ENCODE assay signal across 9 cellular contexts in the genomic region with DNA sequence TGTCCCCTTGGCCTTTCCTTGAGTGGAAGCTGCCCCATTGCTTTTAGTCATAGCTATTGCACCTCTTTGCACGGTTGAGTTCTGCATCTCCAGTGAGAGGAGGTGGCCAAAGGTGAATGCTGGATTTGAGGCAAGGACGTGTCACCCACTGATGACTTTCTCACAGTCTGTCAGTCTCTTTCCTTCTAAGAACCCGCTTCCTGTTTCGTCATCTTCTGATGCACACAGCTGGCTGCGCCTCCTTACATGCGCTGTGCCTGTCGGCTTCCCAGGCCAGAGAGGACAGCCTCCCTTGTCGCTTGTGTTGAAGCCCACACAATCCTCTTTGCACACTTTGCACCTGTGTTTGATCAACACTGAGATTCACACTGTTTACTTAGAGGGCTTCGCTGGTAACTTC. TPM values are rescaled to one million over a fixed set of nuclear protein-coding genes. Genes with fewer than 3 reads are reported as not detected.
DNase-seq lines count a peak whose midpoint lies in the region; ATAC-seq and TF ChIP-seq lines count a peak whose summit lies in the region.
"Had no signal": no experiment of that assay in that cellular context is flagged by ENCODE, and none has a peak within 500 bp of the region (broad histone marks: within the 10 kb centered on the region; RNA-seq: fewer than 3 reads in every experiment).

No MANE protein-coding gene starts in this region.

- H3F3A ChIP-seq in smooth muscle cell (ENCODE audit: low read depth): no peaks in the 10 kb centered on the region

- no peaks in the 10 kb centered on the region for H3K27me3 ChIP-seq in right cardiac atrium (ENCODE audit: control insufficient read depth, insufficient read depth)
- no peaks in the 10 kb centered on the region for H3K27me3 ChIP-seq in smooth muscle cell (ENCODE audit: low read depth)
- no peaks in the 10 kb centered on the region for H3K27me3 ChIP-seq in left ventricle myocardium inferior (ENCODE audit: low read depth)
- H3K27me3 ChIP-seq: upper lobe of left lung had no signal

- DNase-seq in left cardiac atrium: no peak
- DNase-seq in right cardiac atrium: no peak
- peak; percentile 76 for DNase-seq in activated T-cell treated with anti-CD3 and anti-CD28 coated beads, Interleukin-2, amount 50 U/mL, for 24 hours
- peak; percentile 24 for DNase-seq in naive B cell
- no peak for DNase-seq in smooth muscle cell (lab: John Stamatoyannopoulos, UW; ENCODE audit: unreplicated experiment)
- no peak for DNase-seq in left ventricle myocardium inferior
- no peak for DNase-seq in NCI-H1694 (lab: John Stamatoyannopoulos, UW)
- DNase-seq in AG20443 (ENCODE audit: low spot score): no peak

- peaks cover 16% of the 10 kb centered on the region for H3K79me2 ChIP-seq in smooth muscle cell (ENCODE audit: low read depth)

- peaks cover 51% of the 10 kb centered on the region for H3K4me1 Mint-ChIP-seq in activated T-cell treated with anti-CD3 and anti-CD28 coated beads, Interleukin-2, amount 50 U/mL, for 24 hours (ENCODE audit: low read depth)
- peaks cover 13 to 22% (median 16%) of the 10 kb centered on the region in 3 donors for H3K4me1 Mint-ChIP-seq in naive B cell

- no peak overlapping the region for H3K4me3 ChIP-seq in right cardiac atrium (ENCODE audit: low read length)
- no peak overlapping the region for H3K4me3 ChIP-seq in smooth muscle cell
- no peak overlapping the region for H3K4me3 ChIP-seq in left ventricle myocardium inferior
- H3K4me3 ChIP-seq: upper lobe of left lung had no signal

- ATAC-seq in left cardiac atrium (peak; percentile 12 to 55), right cardiac atrium (no peak), naive B cell (ENCODE audit: low read depth in 2 of 2) (peak; percentile 92 to 94)

- intact Hi-C loops in left cardiac atrium (cut with DNase I): no loop called here
- intact Hi-C loops in right cardiac atrium (cut with DNase I): no loop called here
- intact Hi-C loops in left ventricle myocardium inferior (cut with micrococcal nuclease): no loop called here

- 77% methylated on average over 9 of the region's 9 CpGs for WGBS in right cardiac atrium
- WGBS in smooth muscle cell (ENCODE audit: low lambda C conversion rate): 90% methylated on average over 9 of the region's 9 CpGs

- H3K9ac ChIP-seq in smooth muscle cell (ENCODE audit: low read depth): no peak overlapping the region

- H3K4me3 Mint-ChIP-seq in activated T-cell treated with anti-CD3 and anti-CD28 coated beads, Interleukin-2, amount 50 U/mL, for 24 hours: peak overlapping the region; percentile 66
- H3K4me3 Mint-ChIP-seq in naive B cell: no peak overlapping the region

- TF ChIP-seq CTCF in smooth muscle cell (IDR thresholded peaks at IDR 0.05; ENCODE audit: borderline replicate concordance, insufficient read depth, poor library complexity, severe bottlenecking) (no peak), left ventricle myocardium inferior (IDR thresholded peaks at IDR 0.05; ENCODE audit: borderline replicate concordance) (no peak)

- no peaks in the 10 kb centered on the region for H3K27me3 Mint-ChIP-seq in activated T-cell treated with anti-CD3 and anti-CD28 coated beads, Interleukin-2, amount 50 U/mL, for 24 hours
- no peaks in the 10 kb centered on the region for H3K27me3 Mint-ChIP-seq in naive B cell

- peak overlapping the region; percentile 97 for H3K27ac Mint-ChIP-seq in activated T-cell treated with anti-CD3 and anti-CD28 coated beads, Interleukin-2, amount 50 U/mL, for 24 hours
- peak overlapping the region; percentile 58 to 90 (median 84) for H3K27ac Mint-ChIP-seq in naive B cell

- H4K20me1 ChIP-seq in smooth muscle cell (ENCODE audit: low read depth): peaks cover 46% of the 10 kb centered on the region

- no peak overlapping the region for H2AFZ ChIP-seq in smooth muscle cell (ENCODE audit: low read depth)

- H3K36me3 ChIP-seq in smooth muscle cell (ENCODE audit: low read depth) (no peaks in the 10 kb centered on the region), left ventricle myocardium inferior (peaks cover 62% of the 10 kb centered on the region)

- no peak overlapping the region for H3K4me2 ChIP-seq in smooth muscle cell

- H3K4me1 ChIP-seq in right cardiac atrium (ENCODE audit: control insufficient read depth, insufficient read depth, low read length): no peaks in the 10 kb centered on the region
- H3K4me1 ChIP-seq in smooth muscle cell (ENCODE audit: low read depth): no peaks in the 10 kb centered on the region
- H3K4me1 ChIP-seq in left ventricle myocardium inferior: peaks cover 3% of the 10 kb centered on the region
- H3K4me1 ChIP-seq: upper lobe of left lung had no signal

- H3K9me3 ChIP-seq in right cardiac atrium (ENCODE audit: control insufficient read depth, low read length): no peaks in the 10 kb centered on the region
- H3K9me3 ChIP-seq in smooth muscle cell (replicated peaks; ENCODE audit: low read depth): no peaks in the 10 kb centered on the region
- no peaks in the 10 kb centered on the region for H3K9me3 ChIP-seq in left ventricle myocardium inferior (replicated peaks)
- H3K9me3 ChIP-seq: upper lobe of left lung had no signal

- H3K36me3 Mint-ChIP-seq in activated T-cell treated with anti-CD3 and anti-CD28 coated beads, Interleukin-2, amount 50 U/mL, for 24 hours (ENCODE audit: low read depth): peaks cover 85% of the 10 kb centered on the region
- peaks cover 8% of the 10 kb centered on the region in 2 donors for H3K36me3 Mint-ChIP-seq in naive B cell

- H3K27ac ChIP-seq in right cardiac atrium (ENCODE audit: low read length) (no peak overlapping the region), smooth muscle cell (ENCODE audit: low read depth) (no peak overlapping the region), left ventricle myocardium inferior (replicated peaks) (no peak overlapping the region)
- H3K27ac ChIP-seq: upper lobe of left lung had no signal

- H3K9me3 Mint-ChIP-seq in activated T-cell treated with anti-CD3 and anti-CD28 coated beads, Interleukin-2, amount 50 U/mL, for 24 hours: no peaks in the 10 kb centered on the region
- no peaks in the 10 kb centered on the region for H3K9me3 Mint-ChIP-seq in naive B cell

RNA-seq across cellular contexts. Expression of gene PWP2, which starts 41.8 kb away (rescaled TPM):
- total RNA-seq in left cardiac atrium (1 to 10 TPM; 1.2 to 7.0 TPM), right cardiac atrium (1 to 10 TPM in 3 of 4 donors, under 1 TPM in 1; 0.94 to 8.9 (median 2.3) TPM), smooth muscle cell (1.4 and 10.9 TPM in 2 replicates), left ventricle myocardium inferior (7.4 TPM)
- polyA plus RNA-seq in right cardiac atrium (1.6 TPM), naive B cell (ENCODE audit: low read depth in 6 of 6) (10 to 100 TPM in 1 of 6 donors, 1 to 10 TPM in 5; 1.3 to 10.7 (median 4.3) TPM), smooth muscle cell (0.38 and 0.76 TPM in 2 replicates)

RNA-seq across cellular contexts. Expression of gene TRAPPC10, which starts 53.3 kb away (rescaled TPM):
- total RNA-seq in left cardiac atrium (10 to 100 TPM; 17.0 to 24.9 TPM), right cardiac atrium (10 to 100 TPM; 18.0 to 23.3 (median 19.1) TPM), smooth muscle cell (16.9 and 24.6 TPM in 2 replicates), left ventricle myocardium inferior (21.4 TPM)
- polyA plus RNA-seq in right cardiac atrium (7.6 TPM), naive B cell (ENCODE audit: low read depth in 6 of 6) (10 to 100 TPM; 23.9 to 32.2 (median 28.0) TPM), smooth muscle cell (7.9 and 12.3 TPM in 2 replicates)

Comparison
In these comparisons a context has a peak if more than half of its experiments do, and no peak if none do; other contexts are left out.
1. ATAC-seq: peak in left cardiac atrium (2 of 2) and naive B cell (2 of 2); none in right cardiac atrium (0 of 2).
2. DNase-seq: peak in activated T-cell treated with anti-CD3 and anti-CD28 coated beads, Interleukin-2, amount 50 U/mL, for 24 hours (single experiment) and naive B cell (single experiment); none in left cardiac atrium (single experiment), right cardiac atrium (0 of 3), smooth muscle cell (single experiment), left ventricle myocardium inferior (single experiment), NCI-H1694 (single experiment) and AG20443 (single experiment).